ENCODE assay signal across 8 cellular contexts in genomic region chr10:119341236-119342016, GRCh38.
DNase-seq lines count a peak whose midpoint lies in the region; ATAC-seq, FAIRE-seq and TF ChIP-seq lines count a peak whose summit lies in the region.

No MANE protein-coding gene starts in this region.

- no peaks in the 10 kb centered on the region for H4K20me1 ChIP-seq in keratinocyte (ENCODE audit: control insufficient read depth, extremely low read depth, insufficient read depth, low read length)

- H3K4me1 ChIP-seq in breast epithelium (no peaks in the 10 kb centered on the region), keratinocyte (ENCODE audit: control insufficient read depth, extremely low read depth, insufficient read depth, low read length) (peaks cover 8% of the 10 kb centered on the region)

- DNase-seq in MCF 10A (ENCODE audit: unreplicated experiment) (peak; percentile 35), breast epithelium (ENCODE audit: low spot score in 2 of 2) (no peak), keratinocyte (ENCODE audit: low read depth, low spot score) (no peak), AML-193 (lab: John Stamatoyannopoulos, UW) (no peak), frontal cortex (ENCODE audit: low spot score in 2 of 2) (no peak)
- DNase-seq in activated naive CD4-positive, alpha-beta T cell treated with Interleukin-2 at 50 U/mL for 16 hours, result peak; percentile 48
- peak; percentile 33 for DNase-seq in stimulated activated CD8-positive, alpha-beta memory T cell treated with anti-CD3 and anti-CD28 coated beads, Interleukin-12 subunit alpha, Interleukin-12 subunit beta, amount 100 ng/mL, for 24 hours (ENCODE audit: extremely low read depth)

- H3K4me1 Mint-ChIP-seq in MCF 10A (ENCODE audit: insufficient read depth, unreplicated experiment), result peaks cover 5% of the 10 kb centered on the region

- no peaks in the 10 kb centered on the region for H3K9me1 ChIP-seq in keratinocyte (ENCODE audit: control insufficient read depth, extremely low read depth, insufficient read depth, low read length)

- H3K9me3 Mint-ChIP-seq in MCF 10A (ENCODE audit: unreplicated experiment), result no peaks in the 10 kb centered on the region

- ATAC-seq in HG02852 (IDR thresholded peaks at IDR 0.05; ENCODE audit: unreplicated experiment), result no peak

- TF ChIP-seq CTCF in MCF 10A (IDR thresholded peaks at IDR 0.05; ENCODE audit: unreplicated experiment) (no peak), breast epithelium (IDR thresholded peaks at IDR 0.05) (no peak), keratinocyte (optimal IDR thresholded peaks at IDR 0.05 in 1 of 3, IDR thresholded peaks at IDR 0.05 in 1 of 3, conservative IDR thresholded peaks at IDR 0.05 in 1 of 3; ENCODE audit: extremely low read depth in 1 of 3, insufficient read depth in 2 of 3, low read length in 3 of 3) (no peak)

- FAIRE-seq in keratinocyte (lab: Jason Lieb, UNC), result peak; percentile 69
- no peak for FAIRE-seq in frontal cortex (lab: Jason Lieb, UNC)

- H3K9me3 ChIP-seq in breast epithelium (no peaks in the 10 kb centered on the region), keratinocyte (ENCODE audit: control insufficient read depth, low read depth, low read length) (no peaks in the 10 kb centered on the region)

- no peak overlapping the region for H3K4me3 Mint-ChIP-seq in MCF 10A (ENCODE audit: unreplicated experiment)

- no peak for TF ChIP-seq POLR2A in breast epithelium (IDR thresholded peaks at IDR 0.05)

- no peak overlapping the region for H3K4me3 ChIP-seq in breast epithelium
- H3K4me3 ChIP-seq in keratinocyte (ENCODE audit: control insufficient read depth in 2 of 3, extremely low read depth in 1 of 3, insufficient read depth in 2 of 3, low read depth in 1 of 3, low read length in 3 of 3), result no peak overlapping the region

- no peaks in the 10 kb centered on the region for H3K79me2 ChIP-seq in keratinocyte (ENCODE audit: control insufficient read depth, insufficient read depth, low read length)

- no peaks in the 10 kb centered on the region for H3K27me3 Mint-ChIP-seq in MCF 10A (ENCODE audit: insufficient read depth, unreplicated experiment)

- H3K9ac ChIP-seq in keratinocyte (ENCODE audit: control insufficient read depth, extremely low read depth, insufficient read depth, low read length), result no peak overlapping the region

- no peaks in the 10 kb centered on the region for H3K36me3 ChIP-seq in breast epithelium
- no peaks in the 10 kb centered on the region for H3K36me3 ChIP-seq in keratinocyte (ENCODE audit: control insufficient read depth in 2 of 2, extremely low read depth in 1 of 2, insufficient read depth in 2 of 2, low read length in 2 of 2)

- POLR2A ChIA-PET in MCF 10A (lab: Yijun Ruan, JAX), result no interaction called here

- H3K27ac Mint-ChIP-seq in MCF 10A (ENCODE audit: low read depth, unreplicated experiment), result no peak overlapping the region

- no peak overlapping the region for H3K4me2 ChIP-seq in keratinocyte (ENCODE audit: control insufficient read depth, extremely low read depth, insufficient read depth, low read depth, low read length)

- dilution Hi-C loops in keratinocyte (cut with MboI; ENCODE audit: extremely low pct_ligation_motif_present, low sequenced_read_pairs), result no loop called here

- peaks cover 5% of the 10 kb centered on the region for H3K36me3 Mint-ChIP-seq in MCF 10A (ENCODE audit: insufficient read depth, unreplicated experiment)

- no peak overlapping the region for H2AFZ ChIP-seq in keratinocyte (ENCODE audit: control insufficient read depth, low read length)

- intact Hi-C loops in MCF 10A (cut with micrococcal nuclease), result no loop called here
- intact Hi-C loops in breast epithelium (cut with DNase I; ENCODE audit: low total_unique reads), result no loop called here

- H3K27me3 ChIP-seq in breast epithelium, result no peaks in the 10 kb centered on the region
- no peaks in the 10 kb centered on the region for H3K27me3 ChIP-seq in keratinocyte (ENCODE audit: control insufficient read depth, extremely low read depth, insufficient read depth, low read length)

- no peak overlapping the region for H3K27ac ChIP-seq in breast epithelium
- H3K27ac ChIP-seq in keratinocyte (ENCODE audit: control insufficient read depth, insufficient read depth, low read length), result no peak overlapping the region

- no TSS peak for BruUV-seq in MCF 10A (replicated peaks; lab: Mats Ljungman, UMichigan)

- CTCF ChIA-PET in MCF 10A (lab: Yijun Ruan, JAX), result interaction anchor here (0.6 kb wide), 1 partner anchor 88 kb away, joined by 3 read pairs; no protein-coding TSS in a partner anchor

Comparison
In these comparisons a context has a peak if more than half of its experiments do, and no peak if none do; other contexts are left out.
1. DNase-seq: peak in MCF 10A (single experiment), activated naive CD4-positive, alpha-beta T cell treated with Interleukin-2 at 50 U/mL for 16 hours (single experiment) and stimulated activated CD8-positive, alpha-beta memory T cell treated with anti-CD3 and anti-CD28 coated beads, Interleukin-12 subunit alpha, Interleukin-12 subunit beta, amount 100 ng/mL, for 24 hours (single experiment); none in breast epithelium (0 of 2), keratinocyte (single experiment), AML-193 (0 of 2) and frontal cortex (0 of 2).